ENCODE assay signal across 9 cellular contexts in the genomic region with DNA sequence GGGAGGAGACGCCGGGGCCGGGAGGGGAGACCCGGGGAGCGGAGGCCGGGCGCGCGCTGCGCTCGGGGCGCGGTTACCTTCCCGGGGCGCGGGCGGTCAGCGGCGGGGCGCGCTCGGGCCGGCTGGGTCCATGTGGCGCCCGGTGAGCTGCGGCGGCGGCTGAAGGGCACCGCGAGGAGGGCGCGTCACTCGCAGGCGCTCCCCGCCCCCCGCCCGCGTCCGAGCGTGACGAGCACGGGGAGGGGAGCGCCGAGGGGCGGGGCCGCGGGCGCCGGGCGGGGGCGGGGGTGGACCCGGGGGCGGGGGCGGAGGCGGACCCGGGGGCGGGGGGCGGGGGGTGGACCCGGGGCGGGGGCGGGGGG. TPM values are rescaled to one million over a fixed set of nuclear protein-coding genes. Genes with fewer than 3 reads are reported as not detected.
DNase-seq lines count a peak whose midpoint lies in the region; ATAC-seq and TF ChIP-seq lines count a peak whose summit lies in the region.
"Had no signal": no experiment of that assay in that cellular context is flagged by ENCODE, and none has a peak within 500 bp of the region (broad histone marks: within the 10 kb centered on the region; RNA-seq: fewer than 3 reads in every experiment).

A gene (minus strand): TSS at position 161 of the 362 bp plus-strand sequence. CDS start 1,607 bp downstream, outside the sequence.

- no peak within 1 kb of the TSS for H3K9ac ChIP-seq in HUES64 (ENCODE audit: low read depth, low read length)

- DNase-seq in D341Med (ENCODE audit: low spot score) (peak; percentile 97), natural killer cell (no peak)
- no peak for DNase-seq in central memory CD8-positive, alpha-beta T cell (ENCODE audit: low spot score in 2 of 2)

- H3K36me3 Mint-ChIP-seq in central memory CD8-positive, alpha-beta T cell (ENCODE audit: insufficient read depth): peaks cover 4% of the 10 kb centered on the region
- no peaks in the 10 kb centered on the region for H3K36me3 Mint-ChIP-seq in natural killer cell

- ATAC-seq in central memory CD8-positive, alpha-beta T cell (replicated peaks; ENCODE audit: extremely low read depth, poor library complexity, severe bottlenecking): no peak
- ATAC-seq in natural killer cell (peak in 2 of 3 donors; percentile 45), GM19397 (IDR thresholded peaks at IDR 0.05; ENCODE audit: unreplicated experiment) (no peak), HG03025 (IDR thresholded peaks at IDR 0.05; ENCODE audit: low FRiP score, unreplicated experiment) (no peak), GM18868 (IDR thresholded peaks at IDR 0.05; ENCODE audit: unreplicated experiment) (no peak)

- no peaks in the 10 kb centered on the region for H3K36me3 ChIP-seq in HUES64 (ENCODE audit: insufficient read depth, low read length)

- TF ChIP-seq CTCF in natural killer cell (IDR thresholded peaks at IDR 0.05): no peak

- no peaks in the 10 kb centered on the region for H3K9me3 ChIP-seq in HUES64 (ENCODE audit: insufficient read depth, low read depth, low read length)

- intact Hi-C loops in natural killer cell (cut with micrococcal nuclease): loop anchor here (2.0 kb wide), 1 partner anchor 43 kb away; no protein-coding TSS in a partner anchor

- under 1% methylated on average over 34 of the region's 61 CpGs for WGBS in HUES64

- H3K27ac ChIP-seq in HUES64 (ENCODE audit: low read depth, low read length): no peak within 1 kb of the TSS
- H3K27ac ChIP-seq: epithelial cell of prostate had no signal

- peaks cover 11% of the 10 kb centered on the region for H3K4me1 Mint-ChIP-seq in central memory CD8-positive, alpha-beta T cell
- H3K4me1 Mint-ChIP-seq in natural killer cell: peaks cover 0 to 5% of the 10 kb centered on the region in 2 donors

- H3K9me3 Mint-ChIP-seq in central memory CD8-positive, alpha-beta T cell: no peaks in the 10 kb centered on the region
- H3K9me3 Mint-ChIP-seq in natural killer cell: no peaks in the 10 kb centered on the region

- H3K27me3 ChIP-seq in HUES64 (ENCODE audit: insufficient read depth, low read length): peaks cover 88% of the 10 kb centered on the region

- peaks cover 64% of the 10 kb centered on the region for H3K27me3 Mint-ChIP-seq in central memory CD8-positive, alpha-beta T cell
- H3K27me3 Mint-ChIP-seq in natural killer cell (ENCODE audit: low read depth in 2 of 2): peaks cover 34 to 36% of the 10 kb centered on the region in 2 donors

- peak within 1 kb of the TSS; percentile 46 for H3K4me3 ChIP-seq in HUES64 (ENCODE audit: low read length)

- peak within 1 kb of the TSS; percentile 41 for H3K4me3 Mint-ChIP-seq in central memory CD8-positive, alpha-beta T cell
- H3K4me3 Mint-ChIP-seq in natural killer cell: peak within 1 kb of the TSS; percentile 47

- H3K4me1 ChIP-seq in HUES64 (ENCODE audit: insufficient read depth, low read length): no peaks in the 10 kb centered on the region

- H3K27ac Mint-ChIP-seq in central memory CD8-positive, alpha-beta T cell (ENCODE audit: low read depth): no peak within 1 kb of the TSS
- no peak within 1 kb of the TSS for H3K27ac Mint-ChIP-seq in natural killer cell

RNA-seq across cellular contexts. Expression of the gene that starts here (rescaled TPM):
- 0.40 TPM for polyA plus RNA-seq in HUES64 (2013, experiment 1 of 2)
- polyA plus RNA-seq in HUES64 (2013, experiment 2 of 2): 0.63 TPM
- not detected for total RNA-seq in natural killer cell
- total RNA-seq: LHCN-M2 had no signal

Comparison
In these comparisons a context has a peak if more than half of its experiments do, and no peak if none do; other contexts are left out.
1. Peak in ATAC-seq in natural killer cell; RNA of the gene not detected or under 1 TPM.